ENCODE assay signal across 23 cellular contexts in genomic region chr4:24413311-24413784, GRCh38.
DNase-seq lines count a peak whose midpoint lies in the region; ATAC-seq and TF ChIP-seq lines count a peak whose summit lies in the region.
"Had no signal": no experiment of that assay in that cellular context is flagged by ENCODE, and none has a peak within 500 bp of the region (broad histone marks: within the 10 kb centered on the region; RNA-seq: fewer than 3 reads in every experiment).

No MANE protein-coding gene starts in this region.

- ATAC-seq in HG02885 (IDR thresholded peaks at IDR 0.05; ENCODE audit: poor library complexity, unreplicated experiment) (no peak), GM19452 (IDR thresholded peaks at IDR 0.05; ENCODE audit: unreplicated experiment) (no peak), GM21737 (IDR thresholded peaks at IDR 0.05; ENCODE audit: unreplicated experiment) (no peak)
- ATAC-seq: PC-3 had no signal

- WGBS in mesendoderm (ENCODE audit: extremely low coverage, insufficient coverage, low lambda C conversion rate), result no CpG with 5 or more reads among the region's 8 CpGs

- H2AK5ac ChIP-seq in mesendoderm (ENCODE audit: low read length), result no peak overlapping the region

- no peaks in the 10 kb centered on the region for H3K27me3 Mint-ChIP-seq in endothelial cell (ENCODE audit: unreplicated experiment)

- no peak overlapping the region for H3K27ac ChIP-seq in mesendoderm (ENCODE audit: low read depth, low read length)
- H3K27ac ChIP-seq: GM23248 had no signal

- H3K27me3 ChIP-seq in NT2/D1 (ENCODE audit: insufficient read depth, insufficient read length) (peaks cover 58% of the 10 kb centered on the region), mesendoderm (ENCODE audit: insufficient read depth, low read length, poor library complexity) (no peaks in the 10 kb centered on the region)
- H3K27me3 ChIP-seq: MG63 had no signal

- H3K4me1 ChIP-seq in NT2/D1 (ENCODE audit: insufficient read depth, insufficient read length) (no peaks in the 10 kb centered on the region), mesendoderm (ENCODE audit: control insufficient read depth, low read depth, low read length) (peaks cover 8% of the 10 kb centered on the region)

- no peak overlapping the region for H2BK15ac ChIP-seq in mesendoderm (replicated peaks; ENCODE audit: low read depth)

- H3K9ac ChIP-seq in NT2/D1 (ENCODE audit: insufficient read length, low read depth), result no peak overlapping the region
- H3K9ac ChIP-seq in mesendoderm (ENCODE audit: low read length), result no peak overlapping the region
- H3K9ac ChIP-seq: GM23248, SK-N-SH had no signal

- no peaks in the 10 kb centered on the region for H3K79me1 ChIP-seq in mesendoderm (ENCODE audit: low read length)

- no peak overlapping the region for H2BK120ac ChIP-seq in mesendoderm (ENCODE audit: low read depth, low read length)

- no peak overlapping the region for H3K4me3 ChIP-seq in NT2/D1 (ENCODE audit: insufficient read length, low read depth)
- no peak overlapping the region for H3K4me3 ChIP-seq in mesendoderm (ENCODE audit: low read length)
- H3K4me3 ChIP-seq: GM23248, MG63 had no signal

- H3K27ac Mint-ChIP-seq in endothelial cell (ENCODE audit: unreplicated experiment), result peak overlapping the region; percentile 85
- H3K27ac Mint-ChIP-seq: B cell, IgD-negative memory B cell had no signal

- peak; percentile 39 for TF ChIP-seq CTCF in endothelial cell (IDR thresholded peaks at IDR 0.05; ENCODE audit: unreplicated experiment)

- H3K4me2 ChIP-seq in mesendoderm (ENCODE audit: low read length), result no peak overlapping the region
- H3K4me2 ChIP-seq: SK-N-SH had no signal

- H3K36me3 ChIP-seq in NT2/D1 (ENCODE audit: insufficient read depth, insufficient read length, low read length) (no peaks in the 10 kb centered on the region), mesendoderm (ENCODE audit: control insufficient read depth, insufficient read depth, low read length) (no peaks in the 10 kb centered on the region)
- H3K36me3 ChIP-seq: MG63 had no signal

- no peak overlapping the region for H4K8ac ChIP-seq in mesendoderm (ENCODE audit: low read depth, low read length)

- H3K4me3 Mint-ChIP-seq in endothelial cell (ENCODE audit: unreplicated experiment), result no peak overlapping the region
- H3K4me3 Mint-ChIP-seq: B cell, IgD-negative memory B cell had no signal

- H3K4me1 Mint-ChIP-seq in endothelial cell (ENCODE audit: unreplicated experiment), result peaks cover 43% of the 10 kb centered on the region
- H3K4me1 Mint-ChIP-seq: B cell had no signal

- H3K18ac ChIP-seq in mesendoderm (ENCODE audit: low read length), result peak overlapping the region; percentile 86

- no peak overlapping the region for H2BK5ac ChIP-seq in mesendoderm (ENCODE audit: low read length)

- H3K79me2 ChIP-seq in mesendoderm (ENCODE audit: control insufficient read depth, insufficient read depth, low read length), result no peaks in the 10 kb centered on the region

- no peak overlapping the region for H3K23ac ChIP-seq in mesendoderm (ENCODE audit: low read length)

- no peak overlapping the region for H4K5ac ChIP-seq in mesendoderm (ENCODE audit: low read length)

- DNase-seq in ELF-1 (ENCODE audit: low read depth, low spot score), result peak; percentile 94
- DNase-seq in NT2/D1 (ENCODE audit: low read depth, low spot score), result peak; percentile 60
- DNase-seq in endothelial cell (ENCODE audit: low spot score), result peak; percentile 34
- DNase-seq in mesendoderm, result peak; percentile 92
- DNase-seq in GDM1 (lab: John Stamatoyannopoulos, UW), result no peak
- DNase-seq: 8988T, DMS79 treated with DMSO at 0.1 percent for 48 hours, GM23248, Kasumi-1, MG63, NCI-H1048, NCI-H1436 treated with DMSO at 0.1 percent for 48 hours, NCI-H2029 treated with DMSO at 0.1 percent for 48 hours, NCI-H2171 treated with DMSO at 0.1 percent for 48 hours, PC-3, RPMI8226, SHP77 treated with DMSO at 0.1 percent for 48 hours, SK-N-SH had no signal

- no peak overlapping the region for H3K56ac ChIP-seq in mesendoderm (ENCODE audit: low read length)

- H3K9me3 Mint-ChIP-seq in endothelial cell (ENCODE audit: unreplicated experiment), result no peaks in the 10 kb centered on the region
- H3K9me3 Mint-ChIP-seq: IgD-negative memory B cell had no signal

- H3K4ac ChIP-seq in mesendoderm (ENCODE audit: low read depth, low read length), result no peak overlapping the region

- peaks cover 14% of the 10 kb centered on the region; the same call in 1 of the 2 replicates for H3K9me3 ChIP-seq in NT2/D1 (ENCODE audit: insufficient read depth, low read length)
- H3K9me3 ChIP-seq: MG63, SK-N-SH had no signal

- H3K36me3 Mint-ChIP-seq in endothelial cell (ENCODE audit: low read depth, unreplicated experiment), result no peaks in the 10 kb centered on the region
- H3K36me3 Mint-ChIP-seq: IgD-negative memory B cell had no signal
